Comparison of ENCODE assay signal across 25 cellular contexts in the genomic region with DNA sequence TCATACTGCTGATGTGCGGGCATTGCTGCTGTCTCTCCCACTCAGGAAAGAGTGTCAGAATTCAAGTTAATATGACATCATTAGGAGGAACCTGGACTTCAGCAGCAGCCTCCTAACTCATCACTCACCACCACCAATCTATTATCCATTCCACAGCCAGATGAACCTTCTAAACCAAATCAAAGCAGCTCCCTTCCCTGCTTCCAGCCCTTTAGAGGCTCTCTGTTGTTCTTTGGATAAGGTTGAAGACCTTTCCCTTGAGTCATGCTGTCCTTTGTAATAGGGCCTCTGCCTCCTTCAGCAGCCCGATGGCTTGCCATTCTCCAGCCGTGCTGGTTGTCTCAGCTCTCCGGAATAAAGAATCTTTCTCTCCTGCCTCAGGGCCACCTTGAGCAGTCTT.
"Had no signal": no experiment of that assay in that cellular context is flagged by ENCODE, and none has a peak within 500 bp of the region (broad histone marks: within the 10 kb centered on the region; RNA-seq: fewer than 3 reads in every experiment).

No MANE protein-coding gene starts in this region.

- H3K4me3 Mint-ChIP-seq: activated B cell treated with CpG ODN at 0.5 μM for 24 hours; activated CD4-positive, alpha-beta T cell treated with anti-CD3 and anti-CD28 coated beads, Interleukin-2, amount 10 ng/mL, durations not matched to agents 24 days and 14 days; activated CD8-positive, alpha-beta memory T cell treated with anti-CD3 and anti-CD28 coated beads, Interleukin-2, amount 10 ng/mL, durations not matched to agents 7 days and 5 days; activated naive CD4-positive, alpha-beta T cell treated with anti-CD3 and anti-CD28 coated beads, Interleukin-2, amount 50 U/mL, for 24 hours; activated T-cell treated with anti-CD3 and anti-CD28 coated beads, Interleukin-2, amount 50 U/mL, for 24 hours; activated T-helper 1 cell treated with anti-CD3 and anti-CD28 coated beads, Interleukin-12 subunit alpha, Interleukin-12 subunit beta, Interleukin-2, Interleukin-4 antibody, amounts not matched to agents 30 ng/mL and 10 ng/mL and 1 ng/mL, durations not matched to agents 14 hours and 24 hours and 36 hours; central memory CD8-positive, alpha-beta T cell; T-helper 17 cell had no signal

- H3K4me1 Mint-ChIP-seq: activated B cell treated with CpG ODN at 0.5 μM for 24 hours; activated CD8-positive, alpha-beta memory T cell treated with anti-CD3 and anti-CD28 coated beads, Interleukin-2, amount 10 ng/mL, durations not matched to agents 7 days and 5 days; activated naive CD4-positive, alpha-beta T cell treated with anti-CD3 and anti-CD28 coated beads, Interleukin-2, amount 50 U/mL, for 24 hours; central memory CD8-positive, alpha-beta T cell; T-helper 17 cell had no signal

- H3K27ac Mint-ChIP-seq: activated B cell treated with CpG ODN at 0.5 μM for 24 hours; activated CD4-positive, alpha-beta T cell treated with anti-CD3 and anti-CD28 coated beads, Interleukin-2, amount 10 ng/mL, durations not matched to agents 24 days and 14 days; activated CD8-positive, alpha-beta memory T cell treated with anti-CD3 and anti-CD28 coated beads, Interleukin-2, amount 10 ng/mL, durations not matched to agents 7 days and 5 days; activated naive CD4-positive, alpha-beta T cell treated with anti-CD3 and anti-CD28 coated beads, Interleukin-2, amount 50 U/mL, for 24 hours; activated T-cell treated with anti-CD3 and anti-CD28 coated beads, Interleukin-2, amount 50 U/mL, for 24 hours; activated T-helper 1 cell treated with anti-CD3 and anti-CD28 coated beads, Interleukin-12 subunit alpha, Interleukin-12 subunit beta, Interleukin-2, Interleukin-4 antibody, amounts not matched to agents 30 ng/mL and 10 ng/mL and 1 ng/mL, durations not matched to agents 14 hours and 24 hours and 36 hours; T-helper 17 cell had no signal

- H3K36me3 ChIP-seq: Peyer's patch had no signal

- DNase-seq: activated B cell treated with CpG ODN at 0.5 μM for 24 hours; activated CD4-positive, alpha-beta T cell treated with anti-CD3 and anti-CD28 coated beads for 1 hour; activated CD4-positive, alpha-beta T cell treated with anti-CD3 and anti-CD28 coated beads, Interleukin-2, amount 10 ng/mL, durations not matched to agents 24 days and 14 days; activated CD4-positive, alpha-beta T cell treated with anti-CD3 and anti-CD28 coated beads, Interleukin-2, amount 50 U/mL, for 48 hours; activated CD8-positive, alpha-beta memory T cell treated with anti-CD3 and anti-CD28 coated beads, Interleukin-2, amount 10 ng/mL, durations not matched to agents 7 days and 5 days; activated effector memory CD4-positive, alpha-beta T cell treated with Interleukin-2 at 50 U/mL for 16 hours; activated naive CD4-positive, alpha-beta T cell; activated T-cell treated with anti-CD3 and anti-CD28 coated beads, Interleukin-2, amount 50 U/mL, for 24 hours; aorta; KG1; NCI-H1092; NCI-H1417; NCI-H1694; NCI-H2029 treated with DMSO at 0.1 percent for 48 hours; NCI-H446; NCI-H524; Peyer's patch; Right ventricle myocardium superior; T-helper 17 cell; T-helper 9 cell had no signal

- H3K4me1 ChIP-seq: body of pancreas, Peyer's patch had no signal

- H3K4me3 ChIP-seq: body of pancreas, Peyer's patch had no signal

- H3K9me3 Mint-ChIP-seq: activated B cell treated with CpG ODN at 0.5 μM for 24 hours; activated CD4-positive, alpha-beta T cell treated with anti-CD3 and anti-CD28 coated beads, Interleukin-2, amount 10 ng/mL, durations not matched to agents 24 days and 14 days; activated naive CD4-positive, alpha-beta T cell treated with anti-CD3 and anti-CD28 coated beads, Interleukin-2, amount 50 U/mL, for 24 hours; activated T-cell treated with anti-CD3 and anti-CD28 coated beads, Interleukin-2, amount 50 U/mL, for 24 hours; activated T-helper 1 cell treated with anti-CD3 and anti-CD28 coated beads, Interleukin-12 subunit alpha, Interleukin-12 subunit beta, Interleukin-2, Interleukin-4 antibody, amounts not matched to agents 30 ng/mL and 10 ng/mL and 1 ng/mL, durations not matched to agents 14 hours and 24 hours and 36 hours; central memory CD8-positive, alpha-beta T cell had no signal

- H3K27ac ChIP-seq: body of pancreas, Peyer's patch, RWPE1 had no signal

- H3K9me3 ChIP-seq: body of pancreas, Peyer's patch had no signal

- ATAC-seq: activated CD8-positive, alpha-beta memory T cell treated with anti-CD3 and anti-CD28 coated beads, Interleukin-2, amount 10 ng/mL, durations not matched to agents 7 days and 5 days; body of pancreas; T-helper 17 cell had no signal

- H3K27me3 Mint-ChIP-seq: activated CD4-positive, alpha-beta T cell treated with anti-CD3 and anti-CD28 coated beads, Interleukin-2, amount 10 ng/mL, durations not matched to agents 24 days and 14 days; activated naive CD4-positive, alpha-beta T cell treated with anti-CD3 and anti-CD28 coated beads, Interleukin-2, amount 50 U/mL, for 24 hours; activated T-cell treated with anti-CD3 and anti-CD28 coated beads, Interleukin-2, amount 50 U/mL, for 24 hours had no signal

- H3K27me3 ChIP-seq: body of pancreas, Peyer's patch had no signal

- H3K36me3 Mint-ChIP-seq: activated CD8-positive, alpha-beta memory T cell treated with anti-CD3 and anti-CD28 coated beads, Interleukin-2, amount 10 ng/mL, durations not matched to agents 7 days and 5 days; activated naive CD4-positive, alpha-beta T cell treated with anti-CD3 and anti-CD28 coated beads, Interleukin-2, amount 50 U/mL, for 24 hours had no signal
